Comparison of ENCODE assay signal across 1 cellular context in genomic region chr19:43634516-43634876, GRCh38.
TF ChIP-seq lines count a peak whose summit lies in the region.

No MANE protein-coding gene starts in this region.

TF ChIP-seq in IMR-90, 13 proteins besides CTCF, POLR2A, EP300 and RAD21:
- TF ChIP-seq SMC3 (IDR thresholded peaks at IDR 0.05; ENCODE audit: low read depth, low read length) (no peak), FOS (IDR thresholded peaks at IDR 0.05; ENCODE audit: low read depth, low read length) (no peak), CEBPB (IDR thresholded peaks at IDR 0.05; ENCODE audit: low read depth, low read length) (no peak), RCOR1 (IDR thresholded peaks at IDR 0.05; ENCODE audit: insufficient replicate concordance, low read length) (no peak), MAFK (IDR thresholded peaks at IDR 0.05; ENCODE audit: low read depth, low read length) (no peak), NFE2L2 (IDR thresholded peaks at IDR 0.05; ENCODE audit: low read depth, low read length) (no peak), ELK1 (IDR thresholded peaks at IDR 0.05; ENCODE audit: borderline replicate concordance, low read depth, low read length) (no peak), CHD1 (IDR thresholded peaks at IDR 0.05; ENCODE audit: low read depth, low read length) (no peak), USF2 (IDR thresholded peaks at IDR 0.05; ENCODE audit: low read depth, low read length) (no peak), BHLHE40 (IDR thresholded peaks at IDR 0.05; ENCODE audit: low read depth, low read length) (no peak), RFX5 (IDR thresholded peaks at IDR 0.05; ENCODE audit: low read depth, low read length) (no peak), MXI1 (IDR thresholded peaks at IDR 0.05; ENCODE audit: borderline replicate concordance, low read depth, low read length) (no peak), MAZ (IDR thresholded peaks at IDR 0.05; ENCODE audit: borderline replicate concordance, low read depth, low read length) (no peak)
TF ChIP-seq in IMR-90: peak in this region for 0.
